8 cellular contexts compared by ENCODE assay signal in the genomic region with DNA sequence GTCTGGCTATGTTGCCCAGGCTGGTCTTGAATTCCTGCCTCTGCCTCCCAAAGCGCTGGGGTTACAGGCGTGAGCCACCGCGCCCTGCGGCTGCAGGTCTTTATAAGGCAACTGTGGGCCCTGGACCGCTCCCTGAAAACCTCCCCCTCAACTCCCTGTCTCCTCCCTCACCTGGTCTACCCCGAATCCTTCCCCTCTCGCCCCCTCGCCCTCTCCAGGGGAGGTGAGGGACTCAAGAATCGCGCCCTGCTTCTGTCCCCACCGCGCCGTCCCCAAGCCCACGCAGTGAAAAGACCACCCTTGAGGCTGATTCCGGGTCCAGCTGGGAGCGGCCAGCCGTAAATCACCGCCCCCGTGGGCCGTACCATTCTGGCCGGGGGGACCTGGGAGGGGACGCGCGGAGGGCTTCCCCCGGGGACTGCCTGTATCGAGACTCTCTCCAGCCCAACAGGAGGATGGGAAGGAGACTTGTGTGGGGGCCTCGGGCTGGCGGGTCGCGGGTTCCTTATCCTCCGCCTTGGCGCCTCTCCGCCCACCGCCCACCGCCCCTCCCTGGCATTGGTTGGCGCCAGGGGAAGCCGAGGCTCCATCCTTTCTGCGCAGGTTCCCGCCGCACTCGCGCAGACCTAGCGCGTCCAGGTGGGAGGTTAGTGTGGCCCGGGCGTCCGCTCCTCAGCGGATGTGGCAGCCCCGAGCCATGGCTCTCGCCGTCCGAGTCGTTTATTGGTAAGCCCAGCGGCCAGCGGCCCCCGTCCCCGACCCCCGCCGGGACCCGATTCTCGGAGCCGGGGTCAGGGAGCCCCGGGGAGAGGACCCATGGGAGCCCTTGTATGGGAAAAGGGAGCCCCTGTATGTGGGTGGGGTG. TPM values are rescaled to one million over a fixed set of nuclear protein-coding genes. Genes with fewer than 3 reads are reported as not detected.
A peak's percentile ranks its signal among the peaks of the same experiment; 100 is the strongest.
DNase-seq lines count a peak whose midpoint lies in the region; ATAC-seq and TF ChIP-seq lines count a peak whose summit lies in the region.

TSS of gene SELENOW (plus strand) at position 615 of the 865 bp plus-strand sequence. CDS start at position 698, 83 bp downstream.

- TF ChIP-seq POLR2A in upper lobe of left lung (IDR thresholded peaks at IDR 0.05): peak in 3 of 4 donors; percentile 66 to 94 (median 89)

- H3K9me3 ChIP-seq in heart right ventricle (no peaks in the 10 kb centered on the region), upper lobe of left lung (no peaks in the 10 kb centered on the region)

- peak within 1 kb of the TSS; percentile 78 to 100 (median 91) for H3K4me3 ChIP-seq in heart right ventricle
- peak within 1 kb of the TSS; percentile 76 to 97 (median 86) for H3K4me3 ChIP-seq in upper lobe of left lung

- H3K36me3 ChIP-seq in heart right ventricle (peaks cover 0 to 29% (median 8%) of the 10 kb centered on the region in 9 donors), upper lobe of left lung (peaks cover 0 to 29% (median 23%) of the 10 kb centered on the region in 4 donors)

- TF ChIP-seq EP300 in upper lobe of left lung (IDR thresholded peaks at IDR 0.05): no peak

- POLR2A ChIA-PET in HEK293T (lab: Yijun Ruan, JAX): interaction anchor here (0.9 kb wide), 1 partner anchor 11 kb away, joined by 3 read pairs; no protein-coding TSS in a partner anchor

- ATAC-seq in heart right ventricle (peak; percentile 86 to 93 (median 88)), upper lobe of left lung (ENCODE audit: low FRiP score in 2 of 2) (peak; percentile 92 to 94)

- H3K27me3 ChIP-seq in heart right ventricle (no peaks in the 10 kb centered on the region), upper lobe of left lung (no peaks in the 10 kb centered on the region)

- CTCF ChIA-PET in HEK293T (lab: Yijun Ruan, JAX): no interaction called here

- peak in 1 of 9 donors; percentile 7 for TF ChIP-seq CTCF in heart right ventricle (IDR thresholded peaks at IDR 0.05)
- TF ChIP-seq CTCF in upper lobe of left lung (IDR thresholded peaks at IDR 0.05): no peak

- DNase-seq in ELF-1 (ENCODE audit: low read depth, low spot score) (peak; percentile 92), HEK293T (ENCODE audit: extremely low spot score) (peak; percentile 90), NCI-H1105 (lab: John Stamatoyannopoulos, UW) (peak; percentile 88), T-helper 1 cell (peak; percentile 50 to 81 (median 66)), heart right ventricle (peak; percentile 80 to 87), posterior vena cava (ENCODE audit: low spot score) (peak; percentile 92), upper lobe of left lung (peak; percentile 83 to 93)

- peaks cover 10 to 54% (median 42%) of the 10 kb centered on the region in 9 donors for H3K4me1 ChIP-seq in heart right ventricle
- H3K4me1 ChIP-seq in upper lobe of left lung: peaks cover 40 to 45% (median 41%) of the 10 kb centered on the region in 4 donors

- WGBS in adipose tissue, 3 donors: 0 to 1% (median 1%) methylated on average over 53 to 64 of the region's 64 CpGs
- 1% methylated on average over 61 to 64 of the region's 64 CpGs for WGBS in heart right ventricle, 2 donors
- WGBS in upper lobe of left lung, 2 donors: 0 to 2% methylated on average over 13 to 27 of the region's 64 CpGs

- H3K27ac ChIP-seq in adipose tissue (ENCODE audit: low read depth, low read length) (peak within 1 kb of the TSS; percentile 92), heart right ventricle (peak within 1 kb of the TSS; percentile 98 to 100 (median 99)), upper lobe of left lung (peak within 1 kb of the TSS; percentile 91 to 99 (median 97))

- intact Hi-C loops in heart right ventricle (cut with DNase I) (no loop called here), posterior vena cava (cut with DNase I) (no loop called here)

TF ChIP-seq in HEK293T, 16 proteins besides CTCF, POLR2A, EP300 and RAD21:
- TF ChIP-seq ELF4 (IDR thresholded peaks at IDR 0.05) (peak; percentile 56), TARDBP (IDR thresholded peaks at IDR 0.05) (no peak), PKNOX1 (IDR thresholded peaks at IDR 0.05) (peak; percentile 97), CTBP1 (IDR thresholded peaks at IDR 0.05; ENCODE audit: borderline replicate concordance) (no peak), BHLHE40 (IDR thresholded peaks at IDR 0.05; ENCODE audit: borderline replicate concordance) (peak; percentile 89), SP1 (IDR thresholded peaks at IDR 0.05) (peak; percentile 95)

RNA-seq across cellular contexts. Expression of gene SELENOW, which starts in this region (rescaled TPM):
- 100 to 1,000 TPM; 150 to 674 (median 235) TPM for polyA plus RNA-seq in adipose tissue
- total RNA-seq in heart right ventricle: 1,000 to 10,000 TPM in 5 of 10 donors, 100 to 1,000 TPM in 5; 828 to 1,621 (median 1,009) TPM
- polyA plus RNA-seq in heart right ventricle: 1,000 to 10,000 TPM in 1 of 2 donors, 100 to 1,000 TPM in 1; 711 to 1,774 TPM
- 100 to 1,000 TPM; 404 to 512 TPM for total RNA-seq in posterior vena cava
- 100 to 1,000 TPM; 194 to 455 (median 325) TPM for total RNA-seq in upper lobe of left lung

Comparison
In these comparisons a context has a peak if more than half of its experiments do, and no peak if none do; other contexts are left out.
1. Peak in every context shown above with its lines: DNase-seq, ATAC-seq, H3K4me3 ChIP-seq and H3K27ac ChIP-seq.